Comparison of ENCODE assay signal across 21 cellular contexts in genomic region chr3:73480187-73480672, GRCh38.
DNase-seq lines count a peak whose midpoint lies in the region; ATAC-seq and TF ChIP-seq lines count a peak whose summit lies in the region.
"Had no signal": no experiment of that assay in that cellular context is flagged by ENCODE, and none has a peak within 500 bp of the region (broad histone marks: within the 10 kb centered on the region; RNA-seq: fewer than 3 reads in every experiment).

No MANE protein-coding gene starts in this region.

- TF ChIP-seq POLR2A in stomach (IDR thresholded peaks at IDR 0.05) = no peak

- TF ChIP-seq CTCF in fibroblast of mammary gland (conservative IDR thresholded peaks at IDR 0.05; ENCODE audit: control insufficient read depth, insufficient read depth, low read depth, low read length) (no peak), left lung (IDR thresholded peaks at IDR 0.05) (no peak), stomach (IDR thresholded peaks at IDR 0.05) (no peak)

- WGBS in stomach, 5 donors = 46 to 76% (median 52%) methylated on average over 3 of the region's 3 CpGs

- H3K9me3 ChIP-seq in left lung (no peaks in the 10 kb centered on the region), subcutaneous abdominal adipose tissue (ENCODE audit: control insufficient read depth in 5 of 5, low read length in 5 of 5) (no peaks in the 10 kb centered on the region), stomach (no peaks in the 10 kb centered on the region)

- H3K4me3 ChIP-seq in fibroblast of mammary gland (ENCODE audit: control insufficient read depth, low read depth, low read length) (no peak overlapping the region), left lung (no peak overlapping the region), subcutaneous abdominal adipose tissue (ENCODE audit: low read depth in 1 of 5, low read length in 5 of 5) (no peak overlapping the region), stomach (no peak overlapping the region)
- H3K4me3 ChIP-seq: BLaER1 treated with 17β-estradiol and CSF1 and Interleukin-3, amounts not matched to agents 10 nM and 100 nM; GM12878; SK-N-MC had no signal

- H3K27me3 ChIP-seq in left lung (no peaks in the 10 kb centered on the region), subcutaneous abdominal adipose tissue (ENCODE audit: control insufficient read depth in 5 of 5, insufficient read depth in 4 of 5, low read length in 5 of 5) (no peaks in the 10 kb centered on the region), stomach (no peaks in the 10 kb centered on the region)

- H3K36me3 ChIP-seq in left lung (no peaks in the 10 kb centered on the region), subcutaneous abdominal adipose tissue (ENCODE audit: control insufficient read depth in 5 of 5, insufficient read depth in 5 of 5, low read length in 5 of 5) (no peaks in the 10 kb centered on the region), stomach (no peaks in the 10 kb centered on the region)
- H3K36me3 ChIP-seq: BLaER1 treated with 17β-estradiol and CSF1 and Interleukin-3, amounts not matched to agents 10 nM and 100 nM had no signal

- peak; percentile 3 to 50 for DNase-seq in NCI-H446 (lab: John Stamatoyannopoulos, UW)
- no peak for DNase-seq in NCI-H446 treated with DMSO at 0.1 percent for 48 hours (lab: John Stamatoyannopoulos, UW)
- peak; percentile 49 for DNase-seq in fibroblast of mammary gland (ENCODE audit: low read depth)
- peak in 1 of 2 donors; percentile 53 for DNase-seq in left lung
- no peak for DNase-seq in stomach
- DNase-seq in CD1c-positive myeloid dendritic cell (ENCODE audit: extremely low spot score) = no peak
- DNase-seq: activated CD4-positive, CD25-positive, alpha-beta regulatory T cell treated with anti-CD3 and anti-CD28 coated beads, Interleukin-2, amount 50 U/mL, for 72 hours; cerebellar nuclear complex; effector CD8-positive, alpha-beta T cell; GF-D8; hippocampal formation; Karpas-422; NCI-H774; occipital lobe; substantia nigra had no signal

- no peak for TF ChIP-seq EP300 in stomach (IDR thresholded peaks at IDR 0.05)

- ATAC-seq in left lung (peak; percentile 95), GM18868 (IDR thresholded peaks at IDR 0.05; ENCODE audit: unreplicated experiment) (no peak)
- ATAC-seq: activated T-helper 17 cell treated with anti-CD3 and anti-CD28 coated beads, Interleukin-2, amount 50 U/mL, for 72 hours; GM12878 had no signal

- intact Hi-C loops in left lung (cut with DNase I) = no loop called here
- intact Hi-C loops in stomach (cut with DNase I; ENCODE audit: low total_unique reads) = no loop called here

- H3K4me1 ChIP-seq in left lung (no peaks in the 10 kb centered on the region), subcutaneous abdominal adipose tissue (ENCODE audit: control insufficient read depth in 5 of 5, insufficient read depth in 5 of 5, low read length in 5 of 5) (peaks cover 0 to 17% (median 10%) of the 10 kb centered on the region in 5 donors), stomach (peaks cover 0 to 46% (median 24%) of the 10 kb centered on the region in 4 donors)

- peak overlapping the region in 1 of 2 donors; percentile 21 for H3K27ac ChIP-seq in left lung
- H3K27ac ChIP-seq in subcutaneous abdominal adipose tissue (ENCODE audit: low read depth, low read length) = peak overlapping the region; percentile 7
- H3K27ac ChIP-seq in stomach = no peak overlapping the region
- H3K27ac ChIP-seq: BLaER1 treated with 17β-estradiol and CSF1 and Interleukin-3, amounts not matched to agents 10 nM and 100 nM; SK-N-MC had no signal

- H3K9ac ChIP-seq in subcutaneous abdominal adipose tissue (ENCODE audit: low read length in 5 of 5) = no peak overlapping the region
- H3K9ac ChIP-seq: BLaER1 treated with 17β-estradiol and CSF1 and Interleukin-3, amounts not matched to agents 10 nM and 100 nM had no signal

Comparison
In these comparisons a context has a peak if more than half of its experiments do, and no peak if none do; other contexts are left out.
1. DNase-seq: peak in NCI-H446 (2 of 2) and fibroblast of mammary gland (single experiment); none in NCI-H446 treated with DMSO at 0.1 percent for 48 hours (single experiment), stomach (single experiment) and CD1c-positive myeloid dendritic cell (single experiment).